ENCODE assay signal across 8 cellular contexts in genomic region chr1:46717654-46718053, GRCh38. TPM values are rescaled to one million over a fixed set of nuclear protein-coding genes. Genes with fewer than 3 reads are reported as not detected.
DNase-seq lines count a peak whose midpoint lies in the region; ATAC-seq and TF ChIP-seq lines count a peak whose summit lies in the region.

No MANE protein-coding gene starts in this region.

- H3K27me3 ChIP-seq in Panc1 (ENCODE audit: control insufficient read depth, insufficient read depth, low read length) (no peaks in the 10 kb centered on the region), esophagus (ENCODE audit: control insufficient read depth in 1 of 2, insufficient read depth in 2 of 2, low read length in 2 of 2) (no peaks in the 10 kb centered on the region)

- POLR2A ChIA-PET in Panc1 (lab: Charles Lee), result interaction anchor here (0.7 kb wide), 1 partner anchor 9 kb away, joined by 4 read pairs; no protein-coding TSS in a partner anchor

- no peak for DNase-seq in GM12864 (ENCODE audit: low read depth)
- DNase-seq in Panc1 (ENCODE audit: low read depth, low spot score), result no peak
- no peak for DNase-seq in retinal pigment epithelial cell (ENCODE audit: low read depth)
- no peak for DNase-seq in OCI-M1 (lab: John Stamatoyannopoulos, UW)
- DNase-seq in stimulated activated CD4-positive, alpha-beta T cell treated with anti-CD3 and anti-CD28 coated beads, Interleukin-4, amount 100 ng/mL, for 24 hours, result no peak

- intact Hi-C loops in Panc1 (cut with micrococcal nuclease; ENCODE audit: unreplicated experiment), result no loop called here

- H3K9me3 ChIP-seq in Panc1 (ENCODE audit: control insufficient read depth, insufficient read depth, low read depth, low read length), result no peaks in the 10 kb centered on the region
- H3K9me3 ChIP-seq in esophagus (ENCODE audit: control insufficient read depth in 2 of 2, insufficient read depth in 1 of 2, low read depth in 1 of 2, low read length in 1 of 2), result no peaks in the 10 kb centered on the region

- H3K4me3 ChIP-seq in GM12864 (ENCODE audit: low read depth, low read length), result peak overlapping the region; percentile 92
- H3K4me3 ChIP-seq in Panc1 (ENCODE audit: low read depth in 2 of 2, low read length in 2 of 2), result peak overlapping the region; percentile 89 to 96
- peak overlapping the region; percentile 89 to 90 for H3K4me3 ChIP-seq in esophagus (ENCODE audit: low read depth in 1 of 2, low read length in 2 of 2)
- H3K4me3 ChIP-seq in retinal pigment epithelial cell (ENCODE audit: low read length), result peak overlapping the region; percentile 83

- ATAC-seq in Panc1, result no peak
- ATAC-seq in GM21447 (IDR thresholded peaks at IDR 0.05; ENCODE audit: unreplicated experiment), result no peak
- ATAC-seq in HG03097 (IDR thresholded peaks at IDR 0.05; ENCODE audit: low FRiP score, unreplicated experiment), result no peak

- in situ Hi-C loops in Panc1 (cut with HindIII; ENCODE audit: low pct_unique_long_range_greater_than_20kb, low sequenced_read_pairs), result no loop called here

- H3K4me1 ChIP-seq in Panc1 (ENCODE audit: control insufficient read depth, insufficient read depth, low read length) (peaks cover 17% of the 10 kb centered on the region), esophagus (ENCODE audit: control insufficient read depth in 2 of 2, insufficient read depth in 2 of 2, low read length in 1 of 2) (peaks cover 4 to 5% of the 10 kb centered on the region in 2 donors)

- 54 to 67% methylated on average over 9 of the region's 9 CpGs for WGBS in esophagus, 2 donors

- H3K36me3 ChIP-seq in Panc1 (ENCODE audit: control insufficient read depth, insufficient read depth, low read length) (peaks cover 15% of the 10 kb centered on the region), esophagus (ENCODE audit: control insufficient read depth in 2 of 2, insufficient read depth in 2 of 2, low read length in 1 of 2) (peaks cover 3 to 10% of the 10 kb centered on the region in 2 donors)

- TF ChIP-seq CTCF in GM12864 (IDR thresholded peaks at IDR 0.05; ENCODE audit: low read depth, low read length, missing control alignments) (no peak), Panc1 (IDR thresholded peaks at IDR 0.05) (no peak), retinal pigment epithelial cell (conservative IDR thresholded peaks at IDR 0.05; ENCODE audit: low read depth, low read length) (no peak)

- CTCF ChIA-PET in Panc1 (lab: Charles Lee), result no interaction called here

- TSS peak; percentile 63 for BruUV-seq in Panc1 (replicated peaks; lab: Mats Ljungman, UMichigan)

- H3K27ac ChIP-seq in Panc1 (ENCODE audit: low read length), result peak overlapping the region; percentile 88
- H3K27ac ChIP-seq in esophagus (ENCODE audit: low read depth in 2 of 2, low read length in 1 of 2), result peak overlapping the region in 1 of 2 donors; percentile 17

RNA-seq across cellular contexts. Expression of gene EFCAB14, which starts 1.3 kb away (rescaled TPM):
- total RNA-seq in Panc1 (2021; ENCODE audit: unreplicated experiment), result 86.8 TPM
- polyA plus RNA-seq in Panc1 (2012; ENCODE audit: insufficient read length), result 28.3 TPM
- 10 to 100 TPM; 19.3 to 27.8 TPM for polyA plus RNA-seq in esophagus

RNA-seq across cellular contexts. Expression of gene TEX38, which starts 46.0 kb away (rescaled TPM):
- total RNA-seq in Panc1 (2021; ENCODE audit: unreplicated experiment), result not detected
- not detected for polyA plus RNA-seq in Panc1 (2012; ENCODE audit: insufficient read length)
- polyA plus RNA-seq in esophagus, result not detected

RNA-seq across cellular contexts. Expression of gene ATPAF1, which starts 49.5 kb away (rescaled TPM):
- total RNA-seq in Panc1 (2021; ENCODE audit: unreplicated experiment), result 39.0 TPM
- 33.8 TPM for polyA plus RNA-seq in Panc1 (2012; ENCODE audit: insufficient read length)
- 10 to 100 TPM; 25.3 to 34.9 TPM for polyA plus RNA-seq in esophagus
